Comparison of ENCODE assay signal across 8 cellular contexts in genomic region chr4:183506389-183506735, GRCh38. TPM values are rescaled to one million over a fixed set of nuclear protein-coding genes. Genes with fewer than 3 reads are reported as not detected.
DNase-seq lines count a peak whose midpoint lies in the region; ATAC-seq, FAIRE-seq and TF ChIP-seq lines count a peak whose summit lies in the region.

No MANE protein-coding gene starts in this region.

- H3K4me3 ChIP-seq in kidney (ENCODE audit: low read length in 2 of 2), result peak overlapping the region; percentile 71 to 96

- peak overlapping the region; percentile 91 for H3K4me3 Mint-ChIP-seq in T-helper 2 cell treated with Interferon-gamma antibody and Interleukin-4, amounts not matched to agents 5 μg/mL and 100 μg/mL, for 36 hours

- H3K9ac ChIP-seq in kidney (ENCODE audit: low read length in 2 of 2), result peak overlapping the region; percentile 49 to 55

- H3K27me3 Mint-ChIP-seq in T-helper 2 cell treated with Interferon-gamma antibody and Interleukin-4, amounts not matched to agents 5 μg/mL and 100 μg/mL, for 36 hours (ENCODE audit: low read depth), result no peaks in the 10 kb centered on the region

- no peak for TF ChIP-seq CTCF in kidney (IDR thresholded peaks at IDR 0.05; ENCODE audit: borderline replicate concordance, extremely low read depth, insufficient read depth)
- TF ChIP-seq CTCF in GM10266 (IDR thresholded peaks at IDR 0.05; ENCODE audit: control insufficient read depth, insufficient read depth, low read depth, missing control alignments), result no peak

- peaks cover 10% of the 10 kb centered on the region for H3K36me3 Mint-ChIP-seq in T-helper 2 cell treated with Interferon-gamma antibody and Interleukin-4, amounts not matched to agents 5 μg/mL and 100 μg/mL, for 36 hours (ENCODE audit: low read depth)

- H3K4me1 ChIP-seq in kidney (ENCODE audit: control insufficient read depth in 1 of 2, insufficient read depth in 1 of 2, low read depth in 1 of 2, low read length in 2 of 2), result peaks cover 0 to 2% of the 10 kb centered on the region in 2 donors

- intact Hi-C loops in kidney (cut with DNase I), result no loop called here

- peaks cover 6 to 9% of the 10 kb centered on the region in 2 donors for H3K36me3 ChIP-seq in kidney (ENCODE audit: control insufficient read depth in 1 of 2, insufficient read depth in 2 of 2, low read length in 2 of 2)

- H3K9me3 Mint-ChIP-seq in T-helper 2 cell treated with Interferon-gamma antibody and Interleukin-4, amounts not matched to agents 5 μg/mL and 100 μg/mL, for 36 hours, result no peaks in the 10 kb centered on the region

- H3K4me1 Mint-ChIP-seq in T-helper 2 cell treated with Interferon-gamma antibody and Interleukin-4, amounts not matched to agents 5 μg/mL and 100 μg/mL, for 36 hours (ENCODE audit: low read depth), result peaks cover 21% of the 10 kb centered on the region

- FAIRE-seq in kidney (lab: Jason Lieb, UNC), result no peak

- no peak for ATAC-seq in HG02588 (IDR thresholded peaks at IDR 0.05; ENCODE audit: unreplicated experiment)

- H3K27ac ChIP-seq in adipose tissue (ENCODE audit: low read depth, low read length) (peak overlapping the region; percentile 97), kidney (ENCODE audit: low read depth in 2 of 2, low read length in 2 of 2) (peak overlapping the region; percentile 99), substantia nigra (ENCODE audit: low read depth, low read length, poor library complexity, severe bottlenecking) (peak overlapping the region; percentile 98)

- H3K27ac Mint-ChIP-seq in T-helper 2 cell treated with Interferon-gamma antibody and Interleukin-4, amounts not matched to agents 5 μg/mL and 100 μg/mL, for 36 hours, result peak overlapping the region; percentile 97

- WGBS in adipose tissue, 3 donors, result 0 to 2% (median 1%) methylated on average over 14 of the region's 14 CpGs

- H3K9me3 ChIP-seq in kidney (ENCODE audit: control insufficient read depth in 1 of 2, low read length in 2 of 2), result no peaks in the 10 kb centered on the region

- DNase-seq in T-helper 2 cell treated with Interferon-gamma antibody and Interleukin-4, amounts not matched to agents 5 μg/mL and 100 μg/mL, for 36 hours (ENCODE audit: low spot score), result no peak
- DNase-seq in T-helper 2 cell, result no peak
- DNase-seq in kidney, result no peak
- no peak for DNase-seq in substantia nigra (lab: John Stamatoyannopoulos, UW)
- no peak for DNase-seq in GM10266 (ENCODE audit: extremely low spot score)
- no peak for DNase-seq in DMS 273 treated with DMSO at 0.1 percent for 48 hours (lab: John Stamatoyannopoulos, UW)

RNA-seq across cellular contexts. Expression of gene ING2, which starts 1.5 kb away (rescaled TPM):
- polyA plus RNA-seq in adipose tissue (1 to 10 TPM; 8.1 to 9.3 (median 8.9) TPM), kidney (ENCODE audit: insufficient read depth, low read depth, low replicate concordance) (17.3 TPM)
- total RNA-seq in kidney, result 7.8 TPM
